ENCODE assay signal across 11 cellular contexts in the genomic region with DNA sequence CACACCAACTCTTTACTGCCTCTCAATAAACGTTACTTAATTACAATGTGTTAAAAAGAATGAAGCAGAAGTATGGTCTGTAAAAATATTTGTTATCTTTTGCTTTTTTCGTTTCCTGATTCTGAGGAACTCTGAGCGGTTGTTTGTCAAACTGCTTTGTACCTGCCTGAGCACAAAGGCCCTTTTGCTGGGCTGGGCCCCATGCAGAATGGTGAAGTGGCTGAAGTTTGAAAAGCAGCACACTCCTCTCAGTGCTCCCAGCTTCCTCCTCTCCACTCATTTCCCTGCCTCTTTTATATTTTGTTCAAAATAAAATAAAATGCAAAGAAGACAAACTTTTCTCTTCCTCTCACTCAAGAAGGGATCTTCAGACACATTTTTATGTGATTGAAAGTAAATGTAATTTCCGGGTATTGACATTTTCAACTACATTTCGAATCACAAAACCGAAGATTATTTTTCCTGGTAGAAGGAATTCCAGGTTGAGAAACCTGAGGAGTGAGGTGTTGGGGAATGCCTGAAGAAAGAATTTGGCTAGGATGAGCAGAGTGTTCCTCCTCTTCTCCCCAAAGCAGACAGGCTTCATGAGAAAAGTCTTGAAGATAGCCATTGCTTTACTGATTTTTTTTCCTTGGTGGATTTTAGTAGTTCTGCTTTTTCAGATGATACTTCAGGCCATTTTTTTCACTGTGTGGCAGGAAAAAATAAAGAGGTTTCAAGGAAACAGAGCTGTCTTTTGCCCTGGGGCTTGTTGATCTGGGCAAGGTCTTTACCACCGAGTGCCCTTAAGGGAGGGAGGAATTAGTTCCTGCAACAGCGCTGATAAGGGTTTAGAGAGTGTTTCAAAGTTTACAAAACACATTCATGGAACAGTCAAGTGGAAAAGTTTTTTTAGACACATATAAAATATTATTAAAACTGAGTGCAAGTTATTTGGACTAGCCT.
A peak's percentile ranks its signal among the peaks of the same experiment; 100 is the strongest.
DNase-seq lines count a peak whose midpoint lies in the region; ATAC-seq and TF ChIP-seq lines count a peak whose summit lies in the region.
"Had no signal": no experiment of that assay in that cellular context is flagged by ENCODE, and none has a peak within 500 bp of the region (broad histone marks: within the 10 kb centered on the region; RNA-seq: fewer than 3 reads in every experiment).

No MANE protein-coding gene starts in this region.

- H2BK12ac ChIP-seq in neuronal stem cell (ENCODE audit: low read length) = no peak overlapping the region

- H3K27ac ChIP-seq in SU-DHL-6 (ENCODE audit: low read depth, low read length) = no peak overlapping the region
- H3K27ac ChIP-seq in OCI-LY7 (ENCODE audit: low read depth, low read length, poor library complexity, severe bottlenecking) = no peak overlapping the region
- H3K27ac ChIP-seq in neuronal stem cell (replicated peaks; ENCODE audit: low read length) = no peak overlapping the region

- WGBS in neuronal stem cell (ENCODE audit: extremely low coverage in 2 of 2, insufficient read length in 2 of 2, insufficient replicate concordance in 1 of 2), 2 donors = no CpG with 5 or more reads among the region's 8 CpGs

- peaks cover 38% of the 10 kb centered on the region for H3K4me1 Mint-ChIP-seq in activated naive CD4-positive, alpha-beta T cell treated with anti-CD3 and anti-CD28 coated beads, Interleukin-2, amount 10 ng/mL, durations not matched to agents 7 days and 5 days
- peaks cover 40% of the 10 kb centered on the region for H3K4me1 Mint-ChIP-seq in endothelial cell (ENCODE audit: unreplicated experiment)
- H3K4me1 Mint-ChIP-seq in stimulated activated naive CD8-positive, alpha-beta T cell treated with anti-CD3 and anti-CD28 coated beads, Interleukin-15, amount 100 ng/mL, for 72 hours = peaks cover 36% of the 10 kb centered on the region

- H3K79me2 ChIP-seq in SU-DHL-6 (ENCODE audit: insufficient read depth, low read length) = no peaks in the 10 kb centered on the region
- H3K79me2 ChIP-seq in OCI-LY7 (ENCODE audit: insufficient read depth, low read depth, low read length) = no peaks in the 10 kb centered on the region

- H3K9ac ChIP-seq in SU-DHL-6 (ENCODE audit: low read length) (no peak overlapping the region), neuronal stem cell (ENCODE audit: low read depth, low read length, poor library complexity) (no peak overlapping the region)

- no peak overlapping the region for H4K8ac ChIP-seq in neuronal stem cell (ENCODE audit: low read depth, low read length)

- H3K4me2 ChIP-seq in SU-DHL-6 (ENCODE audit: low read depth, low read length, poor library complexity, severe bottlenecking) = no peak overlapping the region
- no peak overlapping the region for H3K4me2 ChIP-seq in OCI-LY7 (ENCODE audit: low read length)
- H3K4me2 ChIP-seq in neuronal stem cell (ENCODE audit: insufficient read depth, low read length, poor library complexity, severe bottlenecking) = no peak overlapping the region

- no peaks in the 10 kb centered on the region for H3K9me2 ChIP-seq in SU-DHL-6 (replicated peaks; ENCODE audit: insufficient read depth, low read length)
- no peaks in the 10 kb centered on the region for H3K9me2 ChIP-seq in OCI-LY7 (ENCODE audit: insufficient read depth, low read length)

- TF ChIP-seq CTCF in SU-DHL-6 (IDR thresholded peaks at IDR 0.05; ENCODE audit: insufficient read depth, low read length, poor library complexity, severe bottlenecking) = no peak
- no peak for TF ChIP-seq CTCF in endothelial cell (IDR thresholded peaks at IDR 0.05; ENCODE audit: unreplicated experiment)
- no peak for TF ChIP-seq CTCF in OCI-LY7 (conservative IDR thresholded peaks at IDR 0.05; ENCODE audit: low read length)

- no peak overlapping the region for H2BK5ac ChIP-seq in neuronal stem cell (ENCODE audit: low read length)

- H3K4me1 ChIP-seq in OCI-LY7 (ENCODE audit: insufficient read depth, low read length, poor library complexity, severe bottlenecking) (no peaks in the 10 kb centered on the region), neuronal stem cell (ENCODE audit: control insufficient read depth in 2 of 2, insufficient read depth in 1 of 2, low read depth in 1 of 2, low read length in 2 of 2) (peaks cover 0 to 9% of the 10 kb centered on the region in 2 donors)

- H3F3A ChIP-seq in SU-DHL-6 (ENCODE audit: insufficient read depth) = no peaks in the 10 kb centered on the region

- H3K36me3 Mint-ChIP-seq in activated naive CD4-positive, alpha-beta T cell treated with anti-CD3 and anti-CD28 coated beads, Interleukin-2, amount 10 ng/mL, durations not matched to agents 7 days and 5 days = peaks cover 17% of the 10 kb centered on the region
- no peaks in the 10 kb centered on the region for H3K36me3 Mint-ChIP-seq in endothelial cell (ENCODE audit: low read depth, unreplicated experiment)

- H3K4me3 Mint-ChIP-seq in activated naive CD4-positive, alpha-beta T cell treated with anti-CD3 and anti-CD28 coated beads, Interleukin-2, amount 10 ng/mL, durations not matched to agents 7 days and 5 days = peak overlapping the region; percentile 9
- no peak overlapping the region for H3K4me3 Mint-ChIP-seq in endothelial cell (ENCODE audit: unreplicated experiment)
- H3K4me3 Mint-ChIP-seq in stimulated activated naive CD8-positive, alpha-beta T cell treated with anti-CD3 and anti-CD28 coated beads, Interleukin-15, amount 100 ng/mL, for 72 hours = peak overlapping the region; percentile 50 to 67

- H3K27ac Mint-ChIP-seq in activated naive CD4-positive, alpha-beta T cell treated with anti-CD3 and anti-CD28 coated beads, Interleukin-2, amount 10 ng/mL, durations not matched to agents 7 days and 5 days = peak overlapping the region; percentile 88
- H3K27ac Mint-ChIP-seq in endothelial cell (ENCODE audit: unreplicated experiment) = peak overlapping the region; percentile 81
- peak overlapping the region; percentile 90 to 96 for H3K27ac Mint-ChIP-seq in stimulated activated naive CD8-positive, alpha-beta T cell treated with anti-CD3 and anti-CD28 coated beads, Interleukin-15, amount 100 ng/mL, for 72 hours

- peak; percentile 46 for DNase-seq in activated naive CD4-positive, alpha-beta T cell treated with anti-CD3 and anti-CD28 coated beads, Interleukin-2, amount 10 ng/mL, durations not matched to agents 7 days and 5 days
- DNase-seq in activated naive CD4-positive, alpha-beta T cell treated with anti-CD3 and anti-CD28 coated beads, Interleukin-2, amount 50 U/mL, for 16 hours = no peak
- DNase-seq in endothelial cell (ENCODE audit: low spot score) (no peak), OCI-LY7 (ENCODE audit: low spot score) (no peak), neuronal stem cell (ENCODE audit: low spot score) (no peak)
- no peak for DNase-seq in stimulated activated naive CD8-positive, alpha-beta T cell treated with anti-CD3 and anti-CD28 coated beads, Interleukin-15, amount 100 ng/mL, for 72 hours
- DNase-seq: cerebellar nuclear complex, NCI-H526, retina had no signal

- intact Hi-C loops in OCI-LY7 (cut with micrococcal nuclease; ENCODE audit: unreplicated experiment) = no loop called here

- peaks cover 11% of the 10 kb centered on the region for H3K9me3 Mint-ChIP-seq in activated naive CD4-positive, alpha-beta T cell treated with anti-CD3 and anti-CD28 coated beads, Interleukin-2, amount 10 ng/mL, durations not matched to agents 7 days and 5 days
- no peaks in the 10 kb centered on the region for H3K9me3 Mint-ChIP-seq in endothelial cell (ENCODE audit: unreplicated experiment)
- peaks cover 17 to 21% of the 10 kb centered on the region in 2 donors for H3K9me3 Mint-ChIP-seq in stimulated activated naive CD8-positive, alpha-beta T cell treated with anti-CD3 and anti-CD28 coated beads, Interleukin-15, amount 100 ng/mL, for 72 hours

- POLR2A ChIA-PET in OCI-LY7 (lab: Charles Lee) = interaction anchor here (0.9 to 1.1 kb wide), 3 partner anchors 20 to 74 kb away, joined by 3 to 4 read pairs (median 3); no protein-coding TSS in a partner anchor

- H2BK120ac ChIP-seq in neuronal stem cell (ENCODE audit: low read depth, low read length) = no peak overlapping the region

- no peak overlapping the region for H2AK5ac ChIP-seq in neuronal stem cell (ENCODE audit: low read depth, low read length)

- H3K79me1 ChIP-seq in neuronal stem cell (ENCODE audit: low read depth, low read length) = no peaks in the 10 kb centered on the region

- H3K36me3 ChIP-seq in SU-DHL-6 (ENCODE audit: low read length) (no peaks in the 10 kb centered on the region), OCI-LY7 (ENCODE audit: insufficient read depth, low read length) (no peaks in the 10 kb centered on the region), neuronal stem cell (replicated peaks in 1 of 2; ENCODE audit: control insufficient read depth in 2 of 2, insufficient read depth in 2 of 2, low read length in 2 of 2) (peaks cover 0 to 2% of the 10 kb centered on the region in 2 donors)

- H2BK15ac ChIP-seq in neuronal stem cell (ENCODE audit: low read length) = no peak overlapping the region

- BruUV-seq in OCI-LY7 (replicated peaks; lab: Mats Ljungman, UMichigan) = no TSS peak

- H3K4me3 ChIP-seq in SU-DHL-6 (ENCODE audit: insufficient read depth, low read length, poor library complexity, severe bottlenecking) (no peak overlapping the region), OCI-LY7 (ENCODE audit: low read depth, low read length, poor library complexity, severe bottlenecking) (no peak overlapping the region), neuronal stem cell (ENCODE audit: low read length in 2 of 2) (no peak overlapping the region)

- no peak overlapping the region for H3K4ac ChIP-seq in neuronal stem cell (ENCODE audit: low read length)

- ATAC-seq in stimulated activated naive CD8-positive, alpha-beta T cell treated with anti-CD3 and anti-CD28 coated beads, Interleukin-15, amount 100 ng/mL, for 72 hours = no peak
- ATAC-seq in HG02981 (IDR thresholded peaks at IDR 0.05; ENCODE audit: unreplicated experiment) = no peak

- H3K27me3 Mint-ChIP-seq in activated naive CD4-positive, alpha-beta T cell treated with anti-CD3 and anti-CD28 coated beads, Interleukin-2, amount 10 ng/mL, durations not matched to agents 7 days and 5 days = no peaks in the 10 kb centered on the region
- peaks cover 1% of the 10 kb centered on the region for H3K27me3 Mint-ChIP-seq in endothelial cell (ENCODE audit: unreplicated experiment)
- H3K27me3 Mint-ChIP-seq in stimulated activated naive CD8-positive, alpha-beta T cell treated with anti-CD3 and anti-CD28 coated beads, Interleukin-15, amount 100 ng/mL, for 72 hours = no peaks in the 10 kb centered on the region

- no peaks in the 10 kb centered on the region for H3K9me3 ChIP-seq in SU-DHL-6 (ENCODE audit: insufficient read depth, low read length)
- no peaks in the 10 kb centered on the region for H3K9me3 ChIP-seq in OCI-LY7 (ENCODE audit: low read length)
- no peaks in the 10 kb centered on the region for H3K9me3 ChIP-seq in neuronal stem cell (replicated peaks in 1 of 2; ENCODE audit: control insufficient read depth in 2 of 2, insufficient read depth in 1 of 2, low read depth in 1 of 2, low read length in 2 of 2)

- CTCF ChIA-PET in activated naive CD4-positive, alpha-beta T cell treated with anti-CD3 and anti-CD28 coated beads, Interleukin-2, amount 10 ng/mL, durations not matched to agents 7 days and 5 days (lab: Charles Lee) = no interaction called here
- CTCF ChIA-PET in OCI-LY7 (lab: Charles Lee; ENCODE audit: unreplicated experiment) = no interaction called here

- H4K91ac ChIP-seq in neuronal stem cell (ENCODE audit: low read depth, low read length, poor library complexity) = no peak overlapping the region

- no peaks in the 10 kb centered on the region for H3K27me3 ChIP-seq in SU-DHL-6 (ENCODE audit: low read length)
- no peaks in the 10 kb centered on the region for H3K27me3 ChIP-seq in neuronal stem cell (ENCODE audit: control insufficient read depth in 3 of 3, insufficient read depth in 3 of 3, low read depth in 1 of 3, low read length in 3 of 3)

- H3K18ac ChIP-seq in neuronal stem cell (ENCODE audit: low read length) = no peak overlapping the region

- H3K23ac ChIP-seq in neuronal stem cell (ENCODE audit: low read depth, low read length, poor library complexity) = no peak overlapping the region

- H2AFZ ChIP-seq in SU-DHL-6 (ENCODE audit: low read depth, low read length, severe bottlenecking) (peak overlapping the region; percentile 52), OCI-LY7 (ENCODE audit: low read length) (no peak overlapping the region; the same call in 1 of the 2 replicates), neuronal stem cell (ENCODE audit: low read length) (no peak overlapping the region)

- H3K14ac ChIP-seq in neuronal stem cell (ENCODE audit: low read length) = no peak overlapping the region

- H4K20me1 ChIP-seq in SU-DHL-6 (ENCODE audit: low read depth, low read length) (no peaks in the 10 kb centered on the region), OCI-LY7 (ENCODE audit: insufficient read depth, low read length) (no peaks in the 10 kb centered on the region)
